Comparison of ENCODE assay signal across 18 cellular contexts in the genomic region with DNA sequence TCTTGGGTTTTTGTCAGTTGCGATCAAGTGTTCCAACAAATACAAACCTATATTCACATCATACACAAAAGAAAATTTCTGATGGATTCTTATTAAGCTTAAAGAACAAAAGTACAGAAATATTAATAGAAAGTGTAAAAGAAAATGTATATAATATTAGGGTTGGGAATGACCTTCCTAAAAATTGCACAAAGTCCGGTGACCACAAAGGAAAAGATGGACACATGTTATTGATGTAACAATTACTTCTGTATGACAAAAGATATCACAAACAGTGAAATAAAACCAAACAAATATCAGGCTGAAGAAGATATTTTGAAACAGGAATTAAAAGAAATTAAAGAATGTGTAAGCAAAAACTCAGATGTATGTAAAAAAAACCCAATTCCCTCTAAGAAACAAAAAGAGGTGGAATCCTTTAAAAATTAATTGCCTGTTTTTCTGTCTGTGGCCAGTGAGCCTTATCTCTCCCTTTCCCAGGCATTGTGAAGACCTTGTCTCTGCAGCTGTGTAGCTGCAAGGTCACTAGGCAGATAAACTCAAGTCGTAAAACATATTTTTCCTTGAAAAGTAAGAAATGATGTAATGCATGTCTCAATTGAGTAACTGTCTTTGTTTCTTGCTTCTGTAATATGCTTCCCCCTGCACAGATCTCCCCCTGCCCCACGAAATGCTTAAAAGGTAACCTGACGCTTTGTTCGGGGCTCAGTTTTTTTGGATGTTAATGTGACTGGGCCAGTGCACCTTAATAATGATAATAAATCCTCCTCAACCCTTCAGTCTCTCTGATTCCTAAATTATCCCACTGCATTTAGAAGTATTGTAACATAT. TPM values are rescaled to one million over a fixed set of nuclear protein-coding genes. Genes with fewer than 3 reads are reported as not detected.
DNase-seq lines count a peak whose midpoint lies in the region; ATAC-seq and TF ChIP-seq lines count a peak whose summit lies in the region.
"Had no signal": no experiment of that assay in that cellular context is flagged by ENCODE, and none has a peak within 500 bp of the region (broad histone marks: within the 10 kb centered on the region; RNA-seq: fewer than 3 reads in every experiment).

No MANE protein-coding gene starts in this region.

- H3K4me1 Mint-ChIP-seq in GM23338, result peaks cover 20% of the 10 kb centered on the region
- H3K4me1 Mint-ChIP-seq in progenitor cell of endocrine pancreas (ENCODE audit: low read depth), result peaks cover 57% of the 10 kb centered on the region

- peaks cover 14% of the 10 kb centered on the region for H3K4me1 ChIP-seq in GM23338 (ENCODE audit: insufficient read depth)

- no peaks in the 10 kb centered on the region for H3K9me3 Mint-ChIP-seq in GM23338
- H3K9me3 Mint-ChIP-seq in progenitor cell of endocrine pancreas (ENCODE audit: low read depth), result peaks cover 5% of the 10 kb centered on the region
- H3K9me3 Mint-ChIP-seq: HFFc6; stimulated activated naive CD8-positive, alpha-beta T cell treated with anti-CD3 and anti-CD28 coated beads, Interleukin-15, Interleukin-2, amounts not matched to agents 100 ng/mL and 50 ng/mL, for 24 hours had no signal

- no peak overlapping the region for H3K4me3 ChIP-seq in GM23338

- H3F3A ChIP-seq in GM23338 (replicated peaks; ENCODE audit: low read depth), result no peaks in the 10 kb centered on the region

- TF ChIP-seq CTCF in GM23338 (conservative IDR thresholded peaks at IDR 0.05; ENCODE audit: low read depth in 2 of 2) (no peak), progenitor cell of endocrine pancreas (IDR thresholded peaks at IDR 0.05; ENCODE audit: unreplicated experiment) (no peak)

- H3K27ac Mint-ChIP-seq in GM23338, result no peak overlapping the region; the same call in 1 of the 2 replicates
- H3K27ac Mint-ChIP-seq in progenitor cell of endocrine pancreas, result peak overlapping the region; percentile 96
- H3K27ac Mint-ChIP-seq: activated naive CD4-positive, alpha-beta T cell treated with anti-CD3 and anti-CD28 coated beads, Interleukin-2, amount 50 U/mL, for 72 hours; HFFc6; stimulated activated naive CD8-positive, alpha-beta T cell treated with anti-CD3 and anti-CD28 coated beads, Interleukin-15, Interleukin-2, amounts not matched to agents 100 ng/mL and 50 ng/mL, for 24 hours had no signal

- peaks cover 9% of the 10 kb centered on the region; the same call in 1 of the 2 replicates for H3K9me2 ChIP-seq in GM23338 (ENCODE audit: insufficient read depth)

- H3K27me3 ChIP-seq in GM23338 (ENCODE audit: insufficient read depth), result no peaks in the 10 kb centered on the region

- H3K36me3 Mint-ChIP-seq in GM23338 (ENCODE audit: low read depth) (no peaks in the 10 kb centered on the region), progenitor cell of endocrine pancreas (ENCODE audit: insufficient read depth) (peaks cover 2% of the 10 kb centered on the region)

- 0 out of 3 replicates have a peak overlapping the region, but pooled peaks have one; percentile 1 for H3K4me3 Mint-ChIP-seq in GM23338
- H3K4me3 Mint-ChIP-seq in progenitor cell of endocrine pancreas (ENCODE audit: low read depth), result peak overlapping the region; percentile 14
- H3K4me3 Mint-ChIP-seq: HFFc6; stimulated activated naive CD8-positive, alpha-beta T cell treated with anti-CD3 and anti-CD28 coated beads, Interleukin-15, Interleukin-2, amounts not matched to agents 100 ng/mL and 50 ng/mL, for 24 hours had no signal

- no peaks in the 10 kb centered on the region for H4K20me1 ChIP-seq in GM23338 (replicated peaks; ENCODE audit: insufficient read depth)

- no peak overlapping the region for H2AFZ ChIP-seq in GM23338

- peaks cover 8% of the 10 kb centered on the region for H3K27me3 Mint-ChIP-seq in GM23338 (ENCODE audit: insufficient read depth, low read depth, poor library complexity)
- H3K27me3 Mint-ChIP-seq in progenitor cell of endocrine pancreas, result no peaks in the 10 kb centered on the region
- H3K27me3 Mint-ChIP-seq: stimulated activated naive CD8-positive, alpha-beta T cell treated with anti-CD3 and anti-CD28 coated beads, Interleukin-15, Interleukin-2, amounts not matched to agents 100 ng/mL and 50 ng/mL, for 24 hours had no signal

- no peak overlapping the region; the same call in 1 of the 2 replicates for H3K4me2 ChIP-seq in GM23338

- H3K27ac ChIP-seq in GM23338 (ENCODE audit: low read depth) (no peak overlapping the region), epithelial cell of prostate (peak overlapping the region; percentile 38)

- no peak for ATAC-seq in GM23338
- no peak for ATAC-seq in HG02884 (IDR thresholded peaks at IDR 0.05; ENCODE audit: unreplicated experiment)

- DNase-seq in GM23338 (ENCODE audit: low spot score) (no peak), OCI-M2 (lab: John Stamatoyannopoulos, UW; ENCODE audit: unreplicated experiment) (peak; percentile 32), epithelial cell of prostate (ENCODE audit: low read depth, low spot score) (no peak), progenitor cell of endocrine pancreas (ENCODE audit: low spot score, unreplicated experiment) (no peak), retina (no peak), iPS-NIHi7 (ENCODE audit: extremely low spot score) (no peak)
- no peak for DNase-seq in activated CD8-positive, alpha-beta memory T cell treated with anti-CD3 and anti-CD28 coated beads, Interleukin-2, amount 50 U/mL, for 48 hours
- DNase-seq: activated CD4-positive, CD25-positive, alpha-beta regulatory T cell treated with anti-CD3 and anti-CD28 coated beads, Interleukin-2, amount 50 U/mL, for 72 hours; DMS79 treated with DMSO at 0.1 percent for 48 hours; HFFc6; NCI-H1694; NCI-H446 treated with DMSO at 0.1 percent for 48 hours had no signal

- H3K79me2 ChIP-seq in GM23338 (replicated peaks; ENCODE audit: insufficient read depth), result no peaks in the 10 kb centered on the region

- H3K36me3 ChIP-seq in GM23338 (ENCODE audit: insufficient read depth), result no peaks in the 10 kb centered on the region

TF ChIP-seq in GM23338, 12 proteins besides CTCF, POLR2A, EP300 and RAD21:
- TF ChIP-seq EZH2phosphoT487 (IDR thresholded peaks at IDR 0.05; ENCODE audit: unreplicated experiment) (no peak), STAT1 (IDR thresholded peaks at IDR 0.05; ENCODE audit: unreplicated experiment) (no peak), POLR2AphosphoS5 (IDR thresholded peaks at IDR 0.05; ENCODE audit: low read depth) (no peak), ZNF114 (CRISPR knock-in tag; IDR thresholded peaks at IDR 0.05) (no peak), EZH2 (IDR thresholded peaks at IDR 0.05; ENCODE audit: low read depth, unreplicated experiment) (no peak)
- TF ChIP-seq, protein P1, sequence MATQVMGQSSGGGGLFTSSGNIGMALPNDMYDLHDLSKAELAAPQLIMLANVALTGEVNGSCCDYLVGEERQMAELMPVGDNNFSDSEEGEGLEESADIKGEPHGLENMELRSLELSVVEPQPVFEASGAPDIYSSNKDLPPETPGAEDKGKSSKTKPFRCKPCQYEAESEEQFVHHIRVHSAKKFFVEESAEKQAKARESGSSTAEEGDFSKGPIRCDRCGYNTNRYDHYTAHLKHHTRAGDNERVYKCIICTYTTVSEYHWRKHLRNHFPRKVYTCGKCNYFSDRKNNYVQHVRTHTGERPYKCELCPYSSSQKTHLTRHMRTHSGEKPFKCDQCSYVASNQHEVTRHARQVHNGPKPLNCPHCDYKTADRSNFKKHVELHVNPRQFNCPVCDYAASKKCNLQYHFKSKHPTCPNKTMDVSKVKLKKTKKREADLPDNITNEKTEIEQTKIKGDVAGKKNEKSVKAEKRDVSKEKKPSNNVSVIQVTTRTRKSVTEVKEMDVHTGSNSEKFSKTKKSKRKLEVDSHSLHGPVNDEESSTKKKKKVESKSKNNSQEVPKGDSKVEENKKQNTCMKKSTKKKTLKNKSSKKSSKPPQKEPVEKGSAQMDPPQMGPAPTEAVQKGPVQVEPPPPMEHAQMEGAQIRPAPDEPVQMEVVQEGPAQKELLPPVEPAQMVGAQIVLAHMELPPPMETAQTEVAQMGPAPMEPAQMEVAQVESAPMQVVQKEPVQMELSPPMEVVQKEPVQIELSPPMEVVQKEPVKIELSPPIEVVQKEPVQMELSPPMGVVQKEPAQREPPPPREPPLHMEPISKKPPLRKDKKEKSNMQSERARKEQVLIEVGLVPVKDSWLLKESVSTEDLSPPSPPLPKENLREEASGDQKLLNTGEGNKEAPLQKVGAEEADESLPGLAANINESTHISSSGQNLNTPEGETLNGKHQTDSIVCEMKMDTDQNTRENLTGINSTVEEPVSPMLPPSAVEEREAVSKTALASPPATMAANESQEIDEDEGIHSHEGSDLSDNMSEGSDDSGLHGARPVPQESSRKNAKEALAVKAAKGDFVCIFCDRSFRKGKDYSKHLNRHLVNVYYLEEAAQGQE (IDR thresholded peaks at IDR 0.05; ENCODE audit: unreplicated experiment), result no peak

RNA-seq across cellular contexts. Expression of a gene that starts 2.8 kb away (rescaled TPM):
- total RNA-seq in GM23338 (2014; rRNA removed; shearing (Covaris generic)), result not detected in 2 replicates
- polyA plus RNA-seq in GM23338 (2016; fragmentation: Nextera tagmentation; extraction: Ambion mirVana), result not detected in 2 replicates
- 6.6 and 8.4 TPM in 2 replicates for total RNA-seq in progenitor cell of endocrine pancreas
- total RNA-seq: HFFc6, osteocyte had no signal
- polyA plus RNA-seq: BJ had no signal

RNA-seq across cellular contexts. Expression of a gene that starts 55.1 kb away (rescaled TPM):
- 0.31 TPM in 1 of 2 replicates, not detected in the other for total RNA-seq in GM23338 (2014; rRNA removed; shearing (Covaris generic))
- polyA plus RNA-seq in GM23338 (2016; fragmentation: Nextera tagmentation; extraction: Ambion mirVana), result not detected in 2 replicates
- 0.62 and 1.2 TPM in 2 replicates for total RNA-seq in progenitor cell of endocrine pancreas
- total RNA-seq: activated naive CD4-positive, alpha-beta T cell treated with anti-CD3 and anti-CD28 coated beads, Interleukin-2, amount 50 U/mL, for 72 hours; frontal cortex had no signal
